ENCODE assay signal across 15 cellular contexts in genomic region chr7:107063245-107064120, GRCh38.
"Had no signal": no experiment of that assay in that cellular context is flagged by ENCODE, and none has a peak within 500 bp of the region (broad histone marks: within the 10 kb centered on the region; RNA-seq: fewer than 3 reads in every experiment).

No MANE protein-coding gene starts in this region.

- H3K27me3 ChIP-seq: ascending aorta, right atrium auricular region had no signal

- H3K27ac ChIP-seq: ascending aorta, right atrium auricular region, SK-N-MC, thoracic aorta had no signal

- H3K9me3 ChIP-seq: ascending aorta, right atrium auricular region, thoracic aorta had no signal

- H3K36me3 ChIP-seq: ascending aorta, right atrium auricular region, thoracic aorta had no signal

- H3K4me1 ChIP-seq: ascending aorta, right atrium auricular region had no signal

- H3K4me3 ChIP-seq: ascending aorta, right atrium auricular region, SK-N-MC, thoracic aorta had no signal

- ATAC-seq: activated CD8-positive, alpha-beta T cell treated with anti-CD3 and anti-CD28 coated beads for 36 hours; activated naive CD8-positive, alpha-beta T cell treated with anti-CD3 and anti-CD28 coated beads, Interleukin-2, amount 50 U/mL, for 24 hours; esophagus mucosa; left colon had no signal

- DNase-seq: activated CD4-positive, alpha-beta T cell treated with anti-CD3 and anti-CD28 coated beads, Interleukin-2, amount 10 ng/mL, durations not matched to agents 24 days and 14 days; activated CD4-positive, CD25-positive, alpha-beta regulatory T cell; activated CD8-positive, alpha-beta T cell treated with anti-CD3 and anti-CD28 coated beads for 36 hours; activated naive CD4-positive, alpha-beta T cell treated with anti-CD3 and anti-CD28 coated beads for 36 hours; activated naive CD8-positive, alpha-beta T cell treated with anti-CD3 and anti-CD28 coated beads, Interleukin-2, amount 50 U/mL, for 24 hours; activated T-cell treated with anti-CD3 and anti-CD28 coated beads, Interleukin-2, amount 50 U/mL, for 24 hours; effector CD8-positive, alpha-beta T cell; foreskin fibroblast; hippocampal formation; left colon had no signal
